Comparison of ENCODE assay signal across 1 cellular context in genomic region chr4:3773552-3774001, GRCh38.
A peak's percentile ranks its signal among the peaks of the same experiment; 100 is the strongest.
TF ChIP-seq lines count a peak whose summit lies in the region.

No MANE protein-coding gene starts in this region.

TF ChIP-seq in HepG2, 621 proteins besides CTCF, POLR2A, EP300 and RAD21 (continued from another document and continues in another):
- TF ChIP-seq ZBTB26 (CRISPR knock-in tag; IDR thresholded peaks at IDR 0.05; ENCODE audit: borderline replicate concordance) (no peak), ZNF687 (CRISPR knock-in tag; IDR thresholded peaks at IDR 0.05) (peak; percentile 86), KIAA2018 (CRISPR knock-in tag; IDR thresholded peaks at IDR 0.05; ENCODE audit: borderline replicate concordance) (no peak), NFATC3 (CRISPR knock-in tag; IDR thresholded peaks at IDR 0.05) (no peak), TFDP1 (CRISPR knock-in tag; IDR thresholded peaks at IDR 0.05; ENCODE audit: borderline replicate concordance) (peak; percentile 94), SOX13 (IDR thresholded peaks at IDR 0.05) (no peak), SOX13 (CRISPR knock-in tag; conservative IDR thresholded peaks at IDR 0.05 in 1 of 2, IDR thresholded peaks at IDR 0.05 in 1 of 2) (peak in 1 of 2 experiments; percentile 37; a peak in 1 of 4 replicates), ZNF451 (CRISPR knock-in tag; IDR thresholded peaks at IDR 0.05) (no peak), PATZ1 (CRISPR knock-in tag; IDR thresholded peaks at IDR 0.05) (peak; percentile 43; the same call in 1 of the 2 replicates), HOXA3 (CRISPR knock-in tag; IDR thresholded peaks at IDR 0.05) (no peak), DMTF1 (CRISPR knock-in tag; IDR thresholded peaks at IDR 0.05) (no peak), ZNF703 (CRISPR knock-in tag; IDR thresholded peaks at IDR 0.05; ENCODE audit: borderline replicate concordance) (no peak), ZNF138 (CRISPR knock-in tag; IDR thresholded peaks at IDR 0.05; ENCODE audit: low read depth) (no peak), ZNF879 (CRISPR knock-in tag; IDR thresholded peaks at IDR 0.05) (no peak), MAX (IDR thresholded peaks at IDR 0.05) (peak; percentile 87), ZNF281 (CRISPR knock-in tag; IDR thresholded peaks at IDR 0.05; ENCODE audit: borderline replicate concordance) (peak; percentile 34; the same call in 1 of the 2 replicates), TFDP2 (CRISPR knock-in tag; IDR thresholded peaks at IDR 0.05) (0 out of 2 replicates have a peak, but pooled peaks have one; percentile 39), CCDC6 (CRISPR knock-in tag; IDR thresholded peaks at IDR 0.05) (peak; percentile 49; the same call in 1 of the 2 replicates)
